Comparison of ENCODE assay signal across 14 cellular contexts in the genomic region with DNA sequence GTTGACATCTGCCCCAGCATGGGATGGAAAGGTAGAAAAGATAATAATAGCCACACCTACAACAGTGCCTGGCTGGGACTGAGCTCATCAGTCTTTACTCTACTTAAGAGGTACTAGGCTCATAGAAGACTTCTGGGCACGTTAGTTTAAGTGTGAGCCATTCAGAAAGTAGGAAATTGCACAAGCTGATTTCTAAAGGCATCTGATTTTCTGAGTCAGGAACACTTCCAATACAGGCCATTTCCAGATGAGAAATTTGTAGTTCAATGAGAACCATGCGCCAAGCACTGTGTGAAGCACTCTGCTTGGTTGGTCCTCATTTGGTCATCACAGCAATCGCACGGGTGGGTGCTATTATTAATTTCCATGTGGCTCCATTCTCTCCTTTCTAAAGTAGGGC. TPM values are rescaled to one million over a fixed set of nuclear protein-coding genes. Genes with fewer than 3 reads are reported as not detected.
DNase-seq lines count a peak whose midpoint lies in the region; ATAC-seq, FAIRE-seq and TF ChIP-seq lines count a peak whose summit lies in the region.
"Had no signal": no experiment of that assay in that cellular context is flagged by ENCODE, and none has a peak within 500 bp of the region (broad histone marks: within the 10 kb centered on the region; RNA-seq: fewer than 3 reads in every experiment).

No MANE protein-coding gene starts in this region.

- H3K27ac ChIP-seq in astrocyte (ENCODE audit: low read depth, low read length), result no peak overlapping the region
- H3K27ac ChIP-seq in breast epithelium, result peak overlapping the region in 1 of 2 donors; percentile 52
- no peak overlapping the region for H3K27ac ChIP-seq in PC-9
- no peak overlapping the region for H3K27ac ChIP-seq in upper lobe of right lung

- H3K36me3 Mint-ChIP-seq in astrocyte (ENCODE audit: low read depth, unreplicated experiment), result peaks cover 13% of the 10 kb centered on the region
- H3K36me3 Mint-ChIP-seq: CD8-positive, alpha-beta memory T cell had no signal

- H3K4me1 ChIP-seq in astrocyte (ENCODE audit: insufficient read depth, low read length) (peaks cover 19% of the 10 kb centered on the region), breast epithelium (no peaks in the 10 kb centered on the region), PC-9 (replicated peaks; ENCODE audit: insufficient read depth) (no peaks in the 10 kb centered on the region), upper lobe of right lung (peaks cover 20% of the 10 kb centered on the region)

- no peaks in the 10 kb centered on the region for H3F3A ChIP-seq in PC-9 (ENCODE audit: insufficient read depth, low read depth)

- no peak for ATAC-seq in GM18498 (IDR thresholded peaks at IDR 0.05; ENCODE audit: unreplicated experiment)
- ATAC-seq in upper lobe of right lung, result no peak

- H3K9ac ChIP-seq in astrocyte (ENCODE audit: low read length), result no peak overlapping the region

- no peak for TF ChIP-seq POLR2A in breast epithelium (IDR thresholded peaks at IDR 0.05)

- H3K9me3 ChIP-seq in astrocyte (ENCODE audit: insufficient read depth, low read depth, low read length), result no peaks in the 10 kb centered on the region
- H3K9me3 ChIP-seq in breast epithelium, result no peaks in the 10 kb centered on the region
- no peaks in the 10 kb centered on the region for H3K9me3 ChIP-seq in PC-9 (ENCODE audit: insufficient read depth, low read depth)
- no peaks in the 10 kb centered on the region for H3K9me3 ChIP-seq in upper lobe of right lung
- H3K9me3 ChIP-seq: MG63 had no signal

- H3K4me3 Mint-ChIP-seq in astrocyte (ENCODE audit: unreplicated experiment), result no peak overlapping the region
- H3K4me3 Mint-ChIP-seq: CD8-positive, alpha-beta memory T cell had no signal

- FAIRE-seq in astrocyte (lab: Jason Lieb, UNC), result peak; percentile 13

- H3K4me1 Mint-ChIP-seq in astrocyte (ENCODE audit: low read depth, unreplicated experiment), result peaks cover 23% of the 10 kb centered on the region
- H3K4me1 Mint-ChIP-seq: CD8-positive, alpha-beta memory T cell had no signal

- H3K9me3 Mint-ChIP-seq in astrocyte (ENCODE audit: unreplicated experiment), result no peaks in the 10 kb centered on the region

- H3K9me2 ChIP-seq in PC-9 (ENCODE audit: insufficient read depth), result no peaks in the 10 kb centered on the region

- DNase-seq in GM03348 (ENCODE audit: low spot score), result peak; percentile 29
- no peak for DNase-seq in astrocyte (ENCODE audit: low read depth)
- peak; percentile 55 for DNase-seq in fibroblast of peridontal ligament (ENCODE audit: extremely low read depth)
- peak; percentile 24 for DNase-seq in stromal cell of bone marrow (ENCODE audit: low read depth)
- DNase-seq in breast epithelium (ENCODE audit: low spot score in 2 of 2), result no peak
- no peak for DNase-seq in PC-9
- DNase-seq in upper lobe of right lung, result no peak
- DNase-seq: CD8-positive, alpha-beta memory T cell; GDM1; NCI-H187 treated with DMSO at 0.1 percent for 48 hours; NCI-H2171 treated with DMSO at 0.1 percent for 48 hours; SIG-M5 had no signal

- BruUV-seq in PC-9 (replicated peaks; lab: Mats Ljungman, UMichigan), result no TSS peak

- TF ChIP-seq CTCF in astrocyte (IDR thresholded peaks at IDR 0.05; ENCODE audit: insufficient read depth, low read depth, low read length) (no peak), breast epithelium (IDR thresholded peaks at IDR 0.05) (no peak), PC-9 (conservative IDR thresholded peaks at IDR 0.05) (no peak), upper lobe of right lung (IDR thresholded peaks at IDR 0.05) (no peak)

- H3K4me3 ChIP-seq in astrocyte (ENCODE audit: insufficient read depth, low read depth, low read length) (no peak overlapping the region), breast epithelium (no peak overlapping the region), PC-9 (no peak overlapping the region), upper lobe of right lung (no peak overlapping the region)
- H3K4me3 ChIP-seq: MG63 had no signal

- H4K20me1 ChIP-seq in astrocyte (ENCODE audit: insufficient read depth, low read length) (no peaks in the 10 kb centered on the region), PC-9 (ENCODE audit: insufficient read depth) (no peaks in the 10 kb centered on the region)

- no peaks in the 10 kb centered on the region for H3K36me3 ChIP-seq in astrocyte (ENCODE audit: insufficient read depth, low read length)
- no peaks in the 10 kb centered on the region for H3K36me3 ChIP-seq in breast epithelium
- H3K36me3 ChIP-seq in PC-9 (ENCODE audit: low read depth), result no peaks in the 10 kb centered on the region
- no peaks in the 10 kb centered on the region for H3K36me3 ChIP-seq in upper lobe of right lung
- H3K36me3 ChIP-seq: MG63 had no signal

- H2AFZ ChIP-seq in astrocyte (ENCODE audit: low read depth, low read length) (no peak overlapping the region), PC-9 (no peak overlapping the region)

- H3K79me2 ChIP-seq in astrocyte (ENCODE audit: insufficient read depth, low read length), result no peaks in the 10 kb centered on the region
- no peaks in the 10 kb centered on the region for H3K79me2 ChIP-seq in PC-9 (ENCODE audit: low read depth)

- POLR2A ChIA-PET in PC-9 (lab: Charles Lee; ENCODE audit: unreplicated experiment), result no interaction called here

- no peaks in the 10 kb centered on the region for H3K27me3 ChIP-seq in astrocyte (ENCODE audit: insufficient read depth, low read length)
- no peaks in the 10 kb centered on the region for H3K27me3 ChIP-seq in breast epithelium
- peaks cover 34% of the 10 kb centered on the region for H3K27me3 ChIP-seq in PC-9 (ENCODE audit: insufficient read depth, low read depth)
- H3K27me3 ChIP-seq in upper lobe of right lung, result no peaks in the 10 kb centered on the region
- H3K27me3 ChIP-seq: MG63 had no signal

- no peak overlapping the region for H3K4me2 ChIP-seq in astrocyte (ENCODE audit: low read length)
- no peak overlapping the region for H3K4me2 ChIP-seq in PC-9

- no peak overlapping the region for H3K27ac Mint-ChIP-seq in astrocyte (ENCODE audit: unreplicated experiment)
- H3K27ac Mint-ChIP-seq: CD8-positive, alpha-beta memory T cell had no signal

- no peaks in the 10 kb centered on the region for H3K27me3 Mint-ChIP-seq in astrocyte (ENCODE audit: low read depth, unreplicated experiment)

- intact Hi-C loops in breast epithelium (cut with DNase I; ENCODE audit: low total_unique reads) (loop anchor here (10.0 kb wide), 1 partner anchor 527 kb away; no protein-coding TSS in a partner anchor), PC-9 (cut with micrococcal nuclease; ENCODE audit: unreplicated experiment) (no loop called here), upper lobe of right lung (cut with DNase I) (no loop called here)

- CTCF ChIA-PET in PC-9 (lab: Charles Lee), result no interaction called here

RNA-seq across cellular contexts. Expression of a gene that starts 42.3 kb away (rescaled TPM):
- total RNA-seq in astrocyte (14.7 and 16.0 TPM in 2 replicates), breast epithelium (10 to 100 TPM; 23.6 to 78.9 (median 25.3) TPM), PC-9 (2021) (not detected in 2 replicates), upper lobe of right lung (29.3 TPM)

Comparison
In these comparisons a context has a peak if more than half of its experiments do, and no peak if none do; other contexts are left out.
1. DNase-seq: peak in GM03348 (single experiment), fibroblast of peridontal ligament (single experiment) and stromal cell of bone marrow (single experiment); none in astrocyte (single experiment), breast epithelium (0 of 2), PC-9 (0 of 2) and upper lobe of right lung (single experiment).
2. RNA of a gene that starts 42.3 kb away (total RNA-seq): 29.3 TPM in upper lobe of right lung (single experiment), 23.6 to 78.9 TPM in breast epithelium and 14.7 to 16.0 TPM in astrocyte; not detected in PC-9; every median in the first group is over 10 times any median in the second.